Comparison of ENCODE assay signal across 8 cellular contexts in the genomic region with DNA sequence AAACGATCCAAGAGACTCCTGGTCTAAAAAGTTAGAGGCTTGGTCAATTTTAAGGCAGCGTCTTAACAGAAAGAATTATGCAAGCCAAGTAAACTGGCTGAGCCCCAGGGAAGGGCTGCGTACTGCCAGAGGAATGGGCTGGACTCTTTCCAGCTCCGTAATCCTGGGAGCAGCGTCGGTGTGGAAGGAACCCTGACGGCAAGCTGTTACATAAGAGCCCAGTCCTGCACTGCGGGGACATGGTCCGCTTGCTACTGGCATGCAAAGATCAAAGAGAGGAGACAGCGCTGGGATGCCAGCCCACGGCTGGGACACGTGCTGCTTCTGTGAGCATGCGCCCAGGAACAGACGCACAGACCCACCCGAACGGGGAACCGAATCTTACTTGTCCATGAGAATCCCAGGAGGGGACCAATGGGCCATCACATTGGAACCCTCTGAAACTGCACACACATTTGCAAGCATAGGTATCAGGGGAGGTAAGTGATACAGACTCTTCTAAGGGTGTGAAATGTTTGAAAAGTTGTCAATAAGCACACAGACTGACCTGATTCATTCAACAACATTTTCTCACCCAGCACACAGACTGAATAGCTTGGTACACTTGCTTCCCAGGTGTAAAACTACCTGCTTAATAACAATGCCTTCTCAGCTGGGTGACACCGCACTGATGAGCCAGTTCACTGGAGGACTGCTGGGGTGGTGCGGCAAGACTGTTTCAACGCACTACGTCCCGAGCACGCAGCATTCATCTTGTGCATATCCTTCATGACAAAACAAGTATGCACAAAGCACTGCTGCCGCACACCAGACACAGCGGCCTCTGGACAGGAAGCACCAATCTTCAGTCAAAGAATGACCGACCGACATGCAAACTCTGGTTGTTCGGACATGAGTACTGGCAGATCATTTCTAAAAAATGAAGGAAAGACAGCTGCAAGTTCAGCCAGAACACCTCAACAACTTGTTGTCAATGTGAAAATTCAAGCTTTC.
DNase-seq lines count a peak whose midpoint lies in the region; ATAC-seq and TF ChIP-seq lines count a peak whose summit lies in the region.

No MANE protein-coding gene starts in this region.

- peaks cover 67% of the 10 kb centered on the region for H4K20me1 ChIP-seq in GM23248 (ENCODE audit: insufficient read depth)
- peaks cover 75% of the 10 kb centered on the region for H4K20me1 ChIP-seq in osteoblast (ENCODE audit: insufficient read depth, low read length)

- in situ Hi-C loops in GM23248 (cut with MboI) = no loop called here

- peaks cover 94% of the 10 kb centered on the region for H3K79me2 ChIP-seq in GM23248 (ENCODE audit: insufficient read depth)
- H3K79me2 ChIP-seq in osteoblast (ENCODE audit: insufficient read depth, low read length) = peaks cover 88% of the 10 kb centered on the region

- DNase-seq in GM23248 = peak; percentile 97
- DNase-seq in fibroblast of the aortic adventitia (ENCODE audit: low read depth) = peak; percentile 99
- DNase-seq in osteoblast (ENCODE audit: insufficient read length, low spot score, missing footprints) = peak; percentile 99
- no peak for DNase-seq in activated naive CD4-positive, alpha-beta T cell (lab: John Stamatoyannopoulos, UW)
- DNase-seq in NCI-H748 (lab: John Stamatoyannopoulos, UW; ENCODE audit: unreplicated experiment) = no peak

- H3F3A ChIP-seq in GM23248 (ENCODE audit: insufficient read depth) = peaks cover 28% of the 10 kb centered on the region; the same call in 1 of the 2 replicates

- H2AFZ ChIP-seq in GM23248 = no peak overlapping the region
- H2AFZ ChIP-seq in osteoblast (ENCODE audit: low read length) = no peak overlapping the region

- H3K36me3 ChIP-seq in GM23248 (ENCODE audit: low read depth) (no peaks in the 10 kb centered on the region), osteoblast (ENCODE audit: insufficient read depth, low read length) (peaks cover 8% of the 10 kb centered on the region)

- H3K4me1 ChIP-seq in GM23248 (ENCODE audit: insufficient read depth) (peaks cover 27% of the 10 kb centered on the region), osteoblast (ENCODE audit: insufficient read depth, low read length) (peaks cover 14% of the 10 kb centered on the region)

- peak overlapping the region; percentile 56 for H3K9ac ChIP-seq in GM23248

- H3K9me3 ChIP-seq in GM23248 (ENCODE audit: low read depth) = no peaks in the 10 kb centered on the region
- H3K9me3 ChIP-seq in osteoblast (ENCODE audit: low read depth, low read length) = no peaks in the 10 kb centered on the region

- H3K4me2 ChIP-seq in GM23248 (ENCODE audit: unreplicated experiment) = peak overlapping the region; percentile 49
- H3K4me2 ChIP-seq in osteoblast (ENCODE audit: insufficient read depth, low read length) = peak overlapping the region; percentile 73

- 33 to 36% methylated on average over 28 of the region's 28 CpGs for WGBS in GM23248 (ENCODE audit: low coverage in 1 of 2, low lambda C conversion rate in 2 of 2, missing lambda C conversion rate in 2 of 2), 2 experiments

- ATAC-seq in SK-N-SH treated with all-trans-retinoic acid at 6 μM for 48 hours = peak; percentile 96
- ATAC-seq in GM21390 (IDR thresholded peaks at IDR 0.05; ENCODE audit: unreplicated experiment) = no peak
- ATAC-seq in GM21576 (IDR thresholded peaks at IDR 0.05; ENCODE audit: unreplicated experiment) = no peak

- H3K27me3 ChIP-seq in GM23248 (replicated peaks; ENCODE audit: insufficient read depth) (no peaks in the 10 kb centered on the region), osteoblast (ENCODE audit: insufficient read depth, low read length) (no peaks in the 10 kb centered on the region)

- TF ChIP-seq CTCF in fibroblast of the aortic adventitia (IDR thresholded peaks at IDR 0.05; ENCODE audit: insufficient read depth, low read length) (no peak), osteoblast (IDR thresholded peaks at IDR 0.05; ENCODE audit: extremely low read depth, low read depth, low read length) (no peak)

- no peaks in the 10 kb centered on the region for H3K9me2 ChIP-seq in GM23248 (ENCODE audit: insufficient read depth)

- H3K4me3 ChIP-seq in GM23248 (peak overlapping the region; percentile 30), fibroblast of the aortic adventitia (ENCODE audit: low read depth, low read length) (no peak overlapping the region), osteoblast (ENCODE audit: insufficient read depth, low read length) (no peak overlapping the region)

- H3K27ac ChIP-seq in GM23248 (peak overlapping the region; percentile 80), osteoblast (ENCODE audit: low read depth, low read length) (peak overlapping the region; percentile 86)

TF ChIP-seq in SK-N-SH treated with all-trans-retinoic acid at 6 μM for 48 hours, 23 proteins besides CTCF, POLR2A, EP300 and RAD21:
- TF ChIP-seq ZFP3 (CRISPR knock-in tag; IDR thresholded peaks at IDR 0.05) = peak; percentile 85
- peak; percentile 25; the same call in 1 of the 2 replicates for TF ChIP-seq ISL1 (CRISPR knock-in tag; IDR thresholded peaks at IDR 0.05)
- no peak for TF ChIP-seq ZFP30 (CRISPR knock-in tag; IDR thresholded peaks at IDR 0.05)
- no peak for TF ChIP-seq PPARA (CRISPR knock-in tag; IDR thresholded peaks at IDR 0.05; ENCODE audit: borderline replicate concordance)
- TF ChIP-seq, protein P1, sequence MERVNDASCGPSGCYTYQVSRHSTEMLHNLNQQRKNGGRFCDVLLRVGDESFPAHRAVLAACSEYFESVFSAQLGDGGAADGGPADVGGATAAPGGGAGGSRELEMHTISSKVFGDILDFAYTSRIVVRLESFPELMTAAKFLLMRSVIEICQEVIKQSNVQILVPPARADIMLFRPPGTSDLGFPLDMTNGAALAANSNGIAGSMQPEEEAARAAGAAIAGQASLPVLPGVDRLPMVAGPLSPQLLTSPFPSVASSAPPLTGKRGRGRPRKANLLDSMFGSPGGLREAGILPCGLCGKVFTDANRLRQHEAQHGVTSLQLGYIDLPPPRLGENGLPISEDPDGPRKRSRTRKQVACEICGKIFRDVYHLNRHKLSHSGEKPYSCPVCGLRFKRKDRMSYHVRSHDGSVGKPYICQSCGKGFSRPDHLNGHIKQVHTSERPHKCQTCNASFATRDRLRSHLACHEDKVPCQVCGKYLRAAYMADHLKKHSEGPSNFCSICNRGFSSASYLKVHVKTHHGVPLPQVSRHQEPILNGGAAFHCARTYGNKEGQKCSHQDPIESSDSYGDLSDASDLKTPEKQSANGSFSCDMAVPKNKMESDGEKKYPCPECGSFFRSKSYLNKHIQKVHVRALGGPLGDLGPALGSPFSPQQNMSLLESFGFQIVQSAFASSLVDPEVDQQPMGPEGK (CRISPR knock-in tag; IDR thresholded peaks at IDR 0.05; ENCODE audit: borderline replicate concordance) = no peak
- TF ChIP-seq BACH2 (CRISPR knock-in tag; IDR thresholded peaks at IDR 0.05; ENCODE audit: borderline replicate concordance) = no peak
- no peak for TF ChIP-seq SNAI2 (CRISPR knock-in tag; IDR thresholded peaks at IDR 0.05)
- TF ChIP-seq ESRRG (CRISPR knock-in tag; IDR thresholded peaks at IDR 0.05) = no peak
- no peak for TF ChIP-seq OSR1 (CRISPR knock-in tag; IDR thresholded peaks at IDR 0.05)
- TF ChIP-seq, protein P2, sequence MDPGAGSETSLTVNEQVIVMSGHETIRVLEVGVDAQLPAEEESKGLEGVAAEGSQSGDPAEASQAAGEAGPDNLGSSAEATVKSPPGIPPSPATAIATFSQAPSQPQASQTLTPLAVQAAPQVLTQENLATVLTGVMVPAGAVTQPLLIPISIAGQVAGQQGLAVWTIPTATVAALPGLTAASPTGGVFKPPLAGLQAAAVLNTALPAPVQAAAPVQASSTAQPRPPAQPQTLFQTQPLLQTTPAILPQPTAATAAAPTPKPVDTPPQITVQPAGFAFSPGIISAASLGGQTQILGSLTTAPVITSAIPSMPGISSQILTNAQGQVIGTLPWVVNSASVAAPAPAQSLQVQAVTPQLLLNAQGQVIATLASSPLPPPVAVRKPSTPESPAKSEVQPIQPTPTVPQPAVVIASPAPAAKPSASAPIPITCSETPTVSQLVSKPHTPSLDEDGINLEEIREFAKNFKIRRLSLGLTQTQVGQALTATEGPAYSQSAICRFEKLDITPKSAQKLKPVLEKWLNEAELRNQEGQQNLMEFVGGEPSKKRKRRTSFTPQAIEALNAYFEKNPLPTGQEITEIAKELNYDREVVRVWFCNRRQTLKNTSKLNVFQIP (CRISPR knock-in tag; IDR thresholded peaks at IDR 0.05; ENCODE audit: borderline replicate concordance, low read depth) = no peak
- TF ChIP-seq ARNTL (CRISPR knock-in tag; IDR thresholded peaks at IDR 0.05; ENCODE audit: borderline replicate concordance, low read depth) = 0 out of 2 replicates have a peak, but pooled peaks have one; percentile 51
- no peak for TF ChIP-seq TCF4 (CRISPR knock-in tag; IDR thresholded peaks at IDR 0.05; ENCODE audit: borderline replicate concordance)
- TF ChIP-seq, protein P3, sequence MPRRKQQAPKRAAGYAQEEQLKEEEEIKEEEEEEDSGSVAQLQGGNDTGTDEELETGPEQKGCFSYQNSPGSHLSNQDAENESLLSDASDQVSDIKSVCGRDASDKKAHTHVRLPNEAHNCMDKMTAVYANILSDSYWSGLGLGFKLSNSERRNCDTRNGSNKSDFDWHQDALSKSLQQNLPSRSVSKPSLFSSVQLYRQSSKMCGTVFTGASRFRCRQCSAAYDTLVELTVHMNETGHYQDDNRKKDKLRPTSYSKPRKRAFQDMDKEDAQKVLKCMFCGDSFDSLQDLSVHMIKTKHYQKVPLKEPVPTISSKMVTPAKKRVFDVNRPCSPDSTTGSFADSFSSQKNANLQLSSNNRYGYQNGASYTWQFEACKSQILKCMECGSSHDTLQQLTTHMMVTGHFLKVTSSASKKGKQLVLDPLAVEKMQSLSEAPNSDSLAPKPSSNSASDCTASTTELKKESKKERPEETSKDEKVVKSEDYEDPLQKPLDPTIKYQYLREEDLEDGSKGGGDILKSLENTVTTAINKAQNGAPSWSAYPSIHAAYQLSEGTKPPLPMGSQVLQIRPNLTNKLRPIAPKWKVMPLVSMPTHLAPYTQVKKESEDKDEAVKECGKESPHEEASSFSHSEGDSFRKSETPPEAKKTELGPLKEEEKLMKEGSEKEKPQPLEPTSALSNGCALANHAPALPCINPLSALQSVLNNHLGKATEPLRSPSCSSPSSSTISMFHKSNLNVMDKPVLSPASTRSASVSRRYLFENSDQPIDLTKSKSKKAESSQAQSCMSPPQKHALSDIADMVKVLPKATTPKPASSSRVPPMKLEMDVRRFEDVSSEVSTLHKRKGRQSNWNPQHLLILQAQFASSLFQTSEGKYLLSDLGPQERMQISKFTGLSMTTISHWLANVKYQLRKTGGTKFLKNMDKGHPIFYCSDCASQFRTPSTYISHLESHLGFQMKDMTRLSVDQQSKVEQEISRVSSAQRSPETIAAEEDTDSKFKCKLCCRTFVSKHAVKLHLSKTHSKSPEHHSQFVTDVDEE (CRISPR knock-in tag; IDR thresholded peaks at IDR 0.05) = no peak
- TF ChIP-seq ZC3H10 (CRISPR knock-in tag; IDR thresholded peaks at IDR 0.05) = no peak
TF ChIP-seq in SK-N-SH treated with all-trans-retinoic acid at 6 μM for 48 hours: peak in this region for 3.

Comparison
In these comparisons a context has a peak if more than half of its experiments do, and no peak if none do; other contexts are left out.
1. DNase-seq: peak in GM23248 (single experiment), fibroblast of the aortic adventitia (single experiment) and osteoblast (single experiment); none in activated naive CD4-positive, alpha-beta T cell (0 of 4) and NCI-H748 (single experiment).